8 cellular contexts compared by ENCODE assay signal in genomic region chr1:204073837-204074273, GRCh38. TPM values are rescaled to one million over a fixed set of nuclear protein-coding genes. Genes with fewer than 3 reads are reported as not detected.
DNase-seq lines count a peak whose midpoint lies in the region; ATAC-seq and TF ChIP-seq lines count a peak whose summit lies in the region.

No MANE protein-coding gene starts in this region.

- H3K36me3 ChIP-seq in CD4-positive, alpha-beta memory T cell (ENCODE audit: insufficient read depth, low read length): no peaks in the 10 kb centered on the region
- H3K36me3 ChIP-seq in duodenal mucosa (ENCODE audit: control insufficient read depth in 1 of 2, insufficient read depth in 2 of 2, low read length in 2 of 2) (no peaks in the 10 kb centered on the region), mesodermal cell (ENCODE audit: control insufficient read depth, insufficient read depth, low read length) (no peaks in the 10 kb centered on the region), uterus (no peaks in the 10 kb centered on the region)

- peaks cover 21 to 35% of the 10 kb centered on the region in 2 donors for H3K27me3 Mint-ChIP-seq in CD4-positive, alpha-beta memory T cell

- CTCF ChIA-PET in CD4-positive, alpha-beta memory T cell (lab: Charles Lee; ENCODE audit: partially characterized antibody): no interaction called here

- H3K27ac ChIP-seq in CD4-positive, alpha-beta memory T cell (ENCODE audit: low read depth, low read length): no peak overlapping the region
- H3K27ac ChIP-seq in duodenal mucosa (ENCODE audit: low read depth, low read length): peak overlapping the region; percentile 89
- H3K27ac ChIP-seq in mesodermal cell (ENCODE audit: low read depth, low read length, severe bottlenecking): peak overlapping the region; percentile 62
- peak overlapping the region; percentile 94 to 99 for H3K27ac ChIP-seq in uterus

- peaks cover 13 to 48% (median 18%) of the 10 kb centered on the region in 4 donors for H3K4me1 Mint-ChIP-seq in CD4-positive, alpha-beta memory T cell

- peak overlapping the region; percentile 23 to 26 for H3K4me3 ChIP-seq in CD4-positive, alpha-beta memory T cell (ENCODE audit: low read length in 2 of 2)
- H3K4me3 ChIP-seq in duodenal mucosa (ENCODE audit: low read depth in 1 of 2, low read length in 2 of 2) (peak overlapping the region; percentile 75 to 95), mesodermal cell (ENCODE audit: extremely low read depth, insufficient read depth, low read length, poor library complexity, severe bottlenecking) (peak overlapping the region; percentile 88), uterus (peak overlapping the region; percentile 75 to 87)

- no peak for TF ChIP-seq CTCF in uterus (IDR thresholded peaks at IDR 0.05)

- peaks cover 18% of the 10 kb centered on the region for H3K27me3 ChIP-seq in CD4-positive, alpha-beta memory T cell (ENCODE audit: insufficient read depth, low read length)
- H3K27me3 ChIP-seq in duodenal mucosa (ENCODE audit: control insufficient read depth in 1 of 2, insufficient read depth in 2 of 2, low read length in 2 of 2) (peaks cover 2 to 8% of the 10 kb centered on the region in 2 donors), uterus (no peaks in the 10 kb centered on the region)

- TF ChIP-seq POLR2A in uterus (IDR thresholded peaks at IDR 0.05): no peak

- peak in 3 of 5 donors; percentile 12 to 25 (median 17) for DNase-seq in CD4-positive, alpha-beta memory T cell
- peak; percentile 9 for DNase-seq in NCI-H128 (lab: John Stamatoyannopoulos, UW; ENCODE audit: unreplicated experiment)
- peak; percentile 50 to 51 for DNase-seq in uterus
- DNase-seq in NCI-H1694 (lab: John Stamatoyannopoulos, UW): no peak

- no peaks in the 10 kb centered on the region for H3K9me3 Mint-ChIP-seq in CD4-positive, alpha-beta memory T cell

- intact Hi-C loops in CD4-positive, alpha-beta memory T cell (cut with micrococcal nuclease): loop anchor here (2.0 kb wide), 1 partner anchor 29 kb away; no protein-coding TSS in a partner anchor
- intact Hi-C loops in uterus (cut with DNase I; ENCODE audit: low total_unique reads): loop anchor here (5.0 kb wide), 1 partner anchor 53 kb away; no protein-coding TSS in a partner anchor

- peak overlapping the region; percentile 86 to 93 (median 88) for H3K4me3 Mint-ChIP-seq in CD4-positive, alpha-beta memory T cell

- no peak for ATAC-seq in HG03571 (IDR thresholded peaks at IDR 0.05; ENCODE audit: unreplicated experiment)
- no peak for ATAC-seq in HG03460 (IDR thresholded peaks at IDR 0.05; ENCODE audit: unreplicated experiment)

- WGBS in mesodermal cell (ENCODE audit: insufficient coverage in 2 of 2), 2 experiments: 0 to 2% methylated on average over 21 to 26 of the region's 39 CpGs

- no peaks in the 10 kb centered on the region for H3K9me3 ChIP-seq in CD4-positive, alpha-beta memory T cell (ENCODE audit: control insufficient read depth in 1 of 2, low read length in 2 of 2)
- no peaks in the 10 kb centered on the region for H3K9me3 ChIP-seq in duodenal mucosa (ENCODE audit: control insufficient read depth in 1 of 2, low read length in 2 of 2)
- no peaks in the 10 kb centered on the region for H3K9me3 ChIP-seq in mesodermal cell (ENCODE audit: control insufficient read depth, low read length)
- H3K9me3 ChIP-seq in uterus: no peaks in the 10 kb centered on the region

- peaks cover 20% of the 10 kb centered on the region for H3K4me1 ChIP-seq in CD4-positive, alpha-beta memory T cell (ENCODE audit: insufficient read depth, low read length)
- H3K4me1 ChIP-seq in duodenal mucosa (ENCODE audit: control insufficient read depth in 1 of 2, insufficient read depth in 2 of 2, low read length in 2 of 2): peaks cover 15 to 22% of the 10 kb centered on the region in 2 donors
- H3K4me1 ChIP-seq in mesodermal cell (ENCODE audit: control insufficient read depth, insufficient read depth, low read length, poor library complexity, severe bottlenecking): peaks cover 25% of the 10 kb centered on the region
- H3K4me1 ChIP-seq in uterus: peaks cover 3 to 20% of the 10 kb centered on the region in 2 donors

- POLR2A ChIA-PET in CD4-positive, alpha-beta memory T cell (lab: Charles Lee; ENCODE audit: partially characterized antibody): interaction anchor here (0.9 to 2.1 kb wide), 2 partner anchors 14 to 30 kb away, joined by 3 to 9 read pairs; no protein-coding TSS in a partner anchor

- peaks cover 0 to 2% of the 10 kb centered on the region in 2 donors for H3K36me3 Mint-ChIP-seq in CD4-positive, alpha-beta memory T cell

- H3K27ac Mint-ChIP-seq in CD4-positive, alpha-beta memory T cell: peak overlapping the region in 4 of 7 donors; percentile 14 to 72 (median 50)

- peak overlapping the region; percentile 63 to 81 for H3K9ac ChIP-seq in duodenal mucosa (ENCODE audit: low read depth in 1 of 2, low read length in 2 of 2)

RNA-seq across cellular contexts. Expression of gene SOX13, which starts 0.9 kb away (rescaled TPM):
- total RNA-seq in CD4-positive, alpha-beta memory T cell: 10 to 100 TPM in 1 of 2 experiments, 1 to 10 TPM in 1; 9.1 to 12.0 TPM
- polyA plus RNA-seq in CD4-positive, alpha-beta memory T cell: 1 to 10 TPM in 1 of 2 donors, under 1 TPM in 1; 0.94 to 2.8 TPM
- polyA plus RNA-seq in mesodermal cell (2013, experiment 1 of 2): 39.5 TPM
- 28.5 TPM for polyA plus RNA-seq in mesodermal cell (2013, experiment 2 of 2)
- total RNA-seq in uterus: 100 to 1,000 TPM in 1 of 4 donors, 10 to 100 TPM in 3; 15.7 to 139 (median 37.9) TPM

Comparison
In these comparisons a context has a peak if more than half of its experiments do, and no peak if none do; other contexts are left out.
1. H3K4me3 ChIP-seq: peak in every context shown above with its lines; median percentile 88 in mesodermal cell; 85 in duodenal mucosa; 81 in uterus; 24 in CD4-positive, alpha-beta memory T cell.